ENCODE assay signal across 8 cellular contexts in the genomic region with DNA sequence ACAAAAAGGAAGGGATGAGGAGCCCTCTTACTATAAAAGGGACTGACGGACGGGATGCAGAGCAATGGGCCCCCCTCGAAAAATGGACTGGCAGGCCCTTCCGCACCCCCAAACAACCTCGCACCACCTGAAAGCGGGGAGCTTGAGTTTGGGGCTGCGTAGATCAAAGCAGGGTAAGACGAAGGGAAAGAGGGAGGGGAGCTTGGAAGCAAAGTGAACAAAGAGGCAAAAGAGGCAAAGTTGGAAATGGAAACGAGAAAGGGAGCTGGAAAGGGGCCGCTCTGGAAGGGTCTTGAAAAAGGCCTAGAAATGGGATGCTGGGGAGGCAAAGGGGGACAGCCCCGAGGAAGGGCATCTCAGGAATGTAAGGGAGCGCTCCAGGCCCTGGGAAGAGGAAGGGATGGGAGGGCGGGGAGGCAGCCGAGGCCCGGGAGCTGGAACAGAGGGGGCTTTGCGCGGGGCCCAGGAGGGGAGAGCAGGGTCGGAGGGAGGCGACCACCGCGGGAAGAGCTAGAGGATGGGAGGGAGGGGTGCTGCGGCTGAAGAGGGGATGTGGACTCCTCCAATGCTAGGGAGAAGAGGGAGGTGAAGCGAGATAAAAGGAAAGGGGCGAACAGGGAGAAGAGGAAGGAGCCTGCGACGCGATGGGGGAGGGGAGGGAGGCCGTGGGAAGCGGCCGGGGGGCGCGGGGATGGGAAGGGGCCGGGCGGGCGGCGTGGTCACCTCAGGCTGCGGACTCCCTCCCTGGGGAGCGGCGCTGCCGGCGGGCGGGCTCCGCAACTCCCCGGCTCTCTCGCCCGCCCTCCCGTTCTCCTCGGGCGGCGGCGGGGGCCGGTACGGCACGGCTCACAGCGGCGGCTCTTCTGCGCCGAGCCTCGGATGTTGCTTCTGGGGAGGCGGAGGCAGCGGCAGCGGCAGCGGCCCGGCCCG. TPM values are rescaled to one million over a fixed set of nuclear protein-coding genes. Genes with fewer than 3 reads are reported as not detected.
A peak's percentile ranks its signal among the peaks of the same experiment; 100 is the strongest.
DNase-seq lines count a peak whose midpoint lies in the region; ATAC-seq and TF ChIP-seq lines count a peak whose summit lies in the region.

No MANE protein-coding gene starts in this region.

- H3K27ac ChIP-seq in Peyer's patch (peak overlapping the region; percentile 94 to 99 (median 96)), rectal smooth muscle tissue (ENCODE audit: low read depth, low read length) (peak overlapping the region; percentile 91)

- TF ChIP-seq CTCF in Peyer's patch (IDR thresholded peaks at IDR 0.05) (no peak), astrocyte of the cerebellum (IDR thresholded peaks at IDR 0.05; ENCODE audit: low read depth, low read length, missing control alignments) (no peak)

- DNase-seq in activated CD8-positive, alpha-beta memory T cell treated with anti-CD3 and anti-CD28 coated beads for 48 hours (ENCODE audit: low read depth in 2 of 3, low spot score in 2 of 3), result peak in 2 of 3 experiments; percentile 8 to 15
- DNase-seq in activated CD8-positive, alpha-beta memory T cell treated with anti-CD3 and anti-CD28 coated beads for 24 hours, result no peak
- DNase-seq in Peyer's patch, result peak; percentile 43 to 66 (median 47)
- no peak for DNase-seq in astrocyte of the cerebellum (ENCODE audit: low read depth)
- DNase-seq in hypothalamus (lab: John Stamatoyannopoulos, UW), result peak in 35 of 51 donors; percentile 6 to 64 (median 42)
- no peak for DNase-seq in NCI-H2029 (lab: John Stamatoyannopoulos, UW)

- peak overlapping the region; percentile 77 for H3K9ac ChIP-seq in rectal smooth muscle tissue (ENCODE audit: low read length)

- H3K4me3 ChIP-seq in Peyer's patch, result peak overlapping the region; percentile 90 to 96 (median 92)
- peak overlapping the region; percentile 78 for H3K4me3 ChIP-seq in astrocyte of the cerebellum (ENCODE audit: low read depth, low read length)
- H3K4me3 ChIP-seq in rectal smooth muscle tissue (ENCODE audit: low read length), result peak overlapping the region; percentile 91

- H3K27me3 ChIP-seq in Peyer's patch, result no peaks in the 10 kb centered on the region
- H3K27me3 ChIP-seq in rectal smooth muscle tissue (ENCODE audit: control insufficient read depth, insufficient read depth, low read length), result no peaks in the 10 kb centered on the region

- H3K36me3 ChIP-seq in Peyer's patch, result no peaks in the 10 kb centered on the region
- no peaks in the 10 kb centered on the region for H3K36me3 ChIP-seq in rectal smooth muscle tissue (ENCODE audit: control insufficient read depth, insufficient read depth, low read length)

- no peak for TF ChIP-seq POLR2A in Peyer's patch (IDR thresholded peaks at IDR 0.05)

- H3K9me3 ChIP-seq in Peyer's patch, result no peaks in the 10 kb centered on the region

- in situ Hi-C loops in astrocyte of the cerebellum (cut with HindIII; ENCODE audit: low sequenced_read_pairs), result no loop called here

- ATAC-seq in HG02870 (IDR thresholded peaks at IDR 0.05; ENCODE audit: unreplicated experiment), result peak; percentile 3

- H3K4me1 ChIP-seq in Peyer's patch (peaks cover 0 to 51% (median 2%) of the 10 kb centered on the region in 4 donors), rectal smooth muscle tissue (ENCODE audit: control insufficient read depth, insufficient read depth, low read length) (peaks cover 16% of the 10 kb centered on the region)

RNA-seq across cellular contexts. Expression of gene RNF145, which starts 0.6 kb away (rescaled TPM):
- total RNA-seq in Peyer's patch, result 10 to 100 TPM; 12.1 to 85.8 (median 23.6) TPM

RNA-seq across cellular contexts. Expression of gene UBLCP1, which starts 54.3 kb away (rescaled TPM):
- 10 to 100 TPM in 2 of 4 donors, 1 to 10 TPM in 2; 8.2 to 19.8 (median 10.8) TPM for total RNA-seq in Peyer's patch

Comparison
In these comparisons a context has a peak if more than half of its experiments do, and no peak if none do; other contexts are left out.
1. DNase-seq: peak in activated CD8-positive, alpha-beta memory T cell treated with anti-CD3 and anti-CD28 coated beads for 48 hours (2 of 3), Peyer's patch (3 of 3) and hypothalamus (35 of 51); none in activated CD8-positive, alpha-beta memory T cell treated with anti-CD3 and anti-CD28 coated beads for 24 hours (single experiment), astrocyte of the cerebellum (single experiment) and NCI-H2029 (single experiment).
2. Peak in every context shown above with its lines, with median percentiles within 50 percentile points of each other: H3K4me3 ChIP-seq.